Comparison of ENCODE assay signal across 1 cellular context in genomic region chr10:74021248-74022055, GRCh38.
TF ChIP-seq lines count a peak whose summit lies in the region.

No MANE protein-coding gene starts in this region.

TF ChIP-seq in K562, 482 proteins besides CTCF, POLR2A, EP300 and RAD21 (continued from another document and continues in another):
- TF ChIP-seq, protein P1, sequence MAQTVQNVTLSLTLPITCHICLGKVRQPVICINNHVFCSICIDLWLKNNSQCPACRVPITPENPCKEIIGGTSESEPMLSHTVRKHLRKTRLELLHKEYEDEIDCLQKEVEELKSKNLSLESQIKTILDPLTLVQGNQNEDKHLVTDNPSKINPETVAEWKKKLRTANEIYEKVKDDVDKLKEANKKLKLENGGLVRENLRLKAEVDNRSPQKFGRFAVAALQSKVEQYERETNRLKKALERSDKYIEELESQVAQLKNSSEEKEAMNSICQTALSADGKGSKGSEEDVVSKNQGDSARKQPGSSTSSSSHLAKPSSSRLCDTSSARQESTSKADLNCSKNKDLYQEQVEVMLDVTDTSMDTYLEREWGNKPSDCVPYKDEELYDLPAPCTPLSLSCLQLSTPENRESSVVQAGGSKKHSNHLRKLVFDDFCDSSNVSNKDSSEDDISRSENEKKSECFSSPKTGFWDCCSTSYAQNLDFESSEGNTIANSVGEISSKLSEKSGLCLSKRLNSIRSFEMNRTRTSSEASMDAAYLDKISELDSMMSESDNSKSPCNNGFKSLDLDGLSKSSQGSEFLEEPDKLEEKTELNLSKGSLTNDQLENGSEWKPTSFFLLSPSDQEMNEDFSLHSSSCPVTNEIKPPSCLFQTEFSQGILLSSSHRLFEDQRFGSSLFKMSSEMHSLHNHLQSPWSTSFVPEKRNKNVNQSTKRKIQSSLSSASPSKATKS (CRISPR knock-in tag; IDR thresholded peaks at IDR 0.05), result no peak
- TF ChIP-seq NR2C1 (IDR thresholded peaks at IDR 0.05), result no peak
- peak; percentile 17; the same call in 1 of the 2 replicates for TF ChIP-seq NR2C1 (tag; IDR thresholded peaks at IDR 0.05)
- TF ChIP-seq ZNF507 (tag; conservative IDR thresholded peaks at IDR 0.05), result no peak
- TF ChIP-seq E2F3 (CRISPR knock-in tag; IDR thresholded peaks at IDR 0.05), result no peak
- no peak; the same call in 1 of the 2 replicates for TF ChIP-seq FOXA1 (IDR thresholded peaks at IDR 0.05; ENCODE audit: borderline replicate concordance)
- no peak; the same call in 1 of the 2 replicates for TF ChIP-seq ZZZ3 (IDR thresholded peaks at IDR 0.05)
- peak; percentile 93 for TF ChIP-seq THRAP3 (IDR thresholded peaks at IDR 0.05; ENCODE audit: borderline replicate concordance)
- TF ChIP-seq OTX1 (CRISPR knock-in tag; IDR thresholded peaks at IDR 0.05), result 0 out of 2 replicates have a peak, but pooled peaks have one; percentile 42
- TF ChIP-seq ZNF133 (CRISPR knock-in tag; IDR thresholded peaks at IDR 0.05), result no peak
- TF ChIP-seq, protein P2, sequence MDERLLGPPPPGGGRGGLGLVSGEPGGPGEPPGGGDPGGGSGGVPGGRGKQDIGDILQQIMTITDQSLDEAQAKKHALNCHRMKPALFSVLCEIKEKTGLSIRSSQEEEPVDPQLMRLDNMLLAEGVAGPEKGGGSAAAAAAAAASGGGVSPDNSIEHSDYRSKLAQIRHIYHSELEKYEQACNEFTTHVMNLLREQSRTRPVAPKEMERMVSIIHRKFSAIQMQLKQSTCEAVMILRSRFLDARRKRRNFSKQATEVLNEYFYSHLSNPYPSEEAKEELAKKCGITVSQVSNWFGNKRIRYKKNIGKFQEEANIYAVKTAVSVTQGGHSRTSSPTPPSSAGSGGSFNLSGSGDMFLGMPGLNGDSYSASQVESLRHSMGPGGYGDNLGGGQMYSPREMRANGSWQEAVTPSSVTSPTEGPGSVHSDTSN (CRISPR knock-in tag; IDR thresholded peaks at IDR 0.05; ENCODE audit: low read depth), result no peak
- TF ChIP-seq, protein P2 (tag; conservative IDR thresholded peaks at IDR 0.05; ENCODE audit: low read depth), result peak; percentile 94
- TF ChIP-seq EP400 (IDR thresholded peaks at IDR 0.05), result peak; percentile 75
- no peak for TF ChIP-seq SIN3A (IDR thresholded peaks at IDR 0.05; ENCODE audit: borderline replicate concordance in 2 of 2, control insufficient read depth in 1 of 2, low read depth in 2 of 2, low read length in 2 of 2)
- TF ChIP-seq, protein P3, sequence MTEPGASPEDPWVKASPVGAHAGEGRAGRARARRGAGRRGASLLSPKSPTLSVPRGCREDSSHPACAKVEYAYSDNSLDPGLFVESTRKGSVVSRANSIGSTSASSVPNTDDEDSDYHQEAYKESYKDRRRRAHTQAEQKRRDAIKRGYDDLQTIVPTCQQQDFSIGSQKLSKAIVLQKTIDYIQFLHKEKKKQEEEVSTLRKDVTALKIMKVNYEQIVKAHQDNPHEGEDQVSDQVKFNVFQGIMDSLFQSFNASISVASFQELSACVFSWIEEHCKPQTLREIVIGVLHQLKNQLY (CRISPR knock-in tag; conservative IDR thresholded peaks at IDR 0.05), result no peak
- no peak for TF ChIP-seq E2F6 (IDR thresholded peaks at IDR 0.05; ENCODE audit: borderline replicate concordance in 1 of 2, extremely low read depth in 1 of 2, insufficient read depth in 1 of 2, insufficient read length in 1 of 2, low read depth in 1 of 2, low read length in 1 of 2, poor library complexity in 1 of 2, severe bottlenecking in 1 of 2)
- no peak for TF ChIP-seq DIDO1 (tag; IDR thresholded peaks at IDR 0.05; ENCODE audit: low read depth)
- no peak for TF ChIP-seq HNRNPK (IDR thresholded peaks at IDR 0.05; ENCODE audit: low read depth, low read length, poor library complexity, severe bottlenecking)
- no peak for TF ChIP-seq ESRRB (CRISPR knock-in tag; IDR thresholded peaks at IDR 0.05; ENCODE audit: borderline replicate concordance)
- TF ChIP-seq RBM34 (IDR thresholded peaks at IDR 0.05; ENCODE audit: borderline replicate concordance, insufficient read depth, low read length), result no peak
- TF ChIP-seq NFYB (IDR thresholded peaks at IDR 0.05; ENCODE audit: extremely low read depth, insufficient read length), result no peak
- no peak for TF ChIP-seq ERF (CRISPR knock-in tag; IDR thresholded peaks at IDR 0.05)
- TF ChIP-seq ETV5 (CRISPR knock-in tag; IDR thresholded peaks at IDR 0.05; ENCODE audit: low read depth), result no peak
- no peak for TF ChIP-seq SP2 (IDR thresholded peaks at IDR 0.05; ENCODE audit: extremely low read depth, low read depth, low read length, poor library complexity, severe bottlenecking)
- peak; percentile 97 for TF ChIP-seq MEIS2 (IDR thresholded peaks at IDR 0.05; ENCODE audit: partially characterized antibody)
- TF ChIP-seq KLF6 (CRISPR knock-in tag; IDR thresholded peaks at IDR 0.05; ENCODE audit: borderline replicate concordance), result no peak
- TF ChIP-seq, protein P4, sequence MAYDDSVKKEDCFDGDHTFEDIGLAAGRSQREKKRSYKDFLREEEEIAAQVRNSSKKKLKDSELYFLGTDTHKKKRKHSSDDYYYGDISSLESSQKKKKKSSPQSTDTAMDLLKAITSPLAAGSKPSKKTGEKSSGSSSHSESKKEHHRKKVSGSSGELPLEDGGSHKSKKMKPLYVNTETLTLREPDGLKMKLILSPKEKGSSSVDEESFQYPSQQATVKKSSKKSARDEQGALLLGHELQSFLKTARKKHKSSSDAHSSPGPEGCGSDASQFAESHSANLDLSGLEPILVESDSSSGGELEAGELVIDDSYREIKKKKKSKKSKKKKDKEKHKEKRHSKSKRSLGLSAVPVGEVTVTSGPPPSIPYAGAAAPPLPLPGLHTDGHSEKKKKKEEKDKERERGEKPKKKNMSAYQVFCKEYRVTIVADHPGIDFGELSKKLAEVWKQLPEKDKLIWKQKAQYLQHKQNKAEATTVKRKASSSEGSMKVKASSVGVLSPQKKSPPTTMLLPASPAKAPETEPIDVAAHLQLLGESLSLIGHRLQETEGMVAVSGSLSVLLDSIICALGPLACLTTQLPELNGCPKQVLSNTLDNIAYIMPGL (CRISPR knock-in tag; IDR thresholded peaks at IDR 0.05), result no peak
- TF ChIP-seq SMAD2 (IDR thresholded peaks at IDR 0.05; ENCODE audit: low read depth, low read length), result no peak
- TF ChIP-seq, protein P5, sequence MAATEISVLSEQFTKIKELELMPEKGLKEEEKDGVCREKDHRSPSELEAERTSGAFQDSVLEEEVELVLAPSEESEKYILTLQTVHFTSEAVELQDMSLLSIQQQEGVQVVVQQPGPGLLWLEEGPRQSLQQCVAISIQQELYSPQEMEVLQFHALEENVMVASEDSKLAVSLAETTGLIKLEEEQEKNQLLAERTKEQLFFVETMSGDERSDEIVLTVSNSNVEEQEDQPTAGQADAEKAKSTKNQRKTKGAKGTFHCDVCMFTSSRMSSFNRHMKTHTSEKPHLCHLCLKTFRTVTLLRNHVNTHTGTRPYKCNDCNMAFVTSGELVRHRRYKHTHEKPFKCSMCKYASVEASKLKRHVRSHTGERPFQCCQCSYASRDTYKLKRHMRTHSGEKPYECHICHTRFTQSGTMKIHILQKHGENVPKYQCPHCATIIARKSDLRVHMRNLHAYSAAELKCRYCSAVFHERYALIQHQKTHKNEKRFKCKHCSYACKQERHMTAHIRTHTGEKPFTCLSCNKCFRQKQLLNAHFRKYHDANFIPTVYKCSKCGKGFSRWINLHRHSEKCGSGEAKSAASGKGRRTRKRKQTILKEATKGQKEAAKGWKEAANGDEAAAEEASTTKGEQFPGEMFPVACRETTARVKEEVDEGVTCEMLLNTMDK (IDR thresholded peaks at IDR 0.05; ENCODE audit: borderline replicate concordance, insufficient read depth, low read depth, low read length, poor library complexity, severe bottlenecking), result no peak
- TF ChIP-seq, protein P6, sequence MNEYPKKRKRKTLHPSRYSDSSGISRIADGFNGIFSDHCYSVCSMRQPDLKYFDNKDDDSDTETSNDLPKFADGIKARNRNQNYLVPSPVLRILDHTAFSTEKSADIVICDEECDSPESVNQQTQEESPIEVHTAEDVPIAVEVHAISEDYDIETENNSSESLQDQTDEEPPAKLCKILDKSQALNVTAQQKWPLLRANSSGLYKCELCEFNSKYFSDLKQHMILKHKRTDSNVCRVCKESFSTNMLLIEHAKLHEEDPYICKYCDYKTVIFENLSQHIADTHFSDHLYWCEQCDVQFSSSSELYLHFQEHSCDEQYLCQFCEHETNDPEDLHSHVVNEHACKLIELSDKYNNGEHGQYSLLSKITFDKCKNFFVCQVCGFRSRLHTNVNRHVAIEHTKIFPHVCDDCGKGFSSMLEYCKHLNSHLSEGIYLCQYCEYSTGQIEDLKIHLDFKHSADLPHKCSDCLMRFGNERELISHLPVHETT (CRISPR knock-in tag; conservative IDR thresholded peaks at IDR 0.05 in 1 of 2, IDR thresholded peaks at IDR 0.05 in 1 of 2), result peak in 1 of 2 experiments; percentile 3; a peak in 1 of 4 replicates
- TF ChIP-seq RB1 (IDR thresholded peaks at IDR 0.05; ENCODE audit: low read depth), result no peak
- peak; percentile 88 for TF ChIP-seq NEUROD1 (IDR thresholded peaks at IDR 0.05; ENCODE audit: borderline replicate concordance, low read depth, low read length, partially characterized antibody)
- TF ChIP-seq MYBL2 (IDR thresholded peaks at IDR 0.05; ENCODE audit: low read depth), result no peak
- TF ChIP-seq MYBL2 (CRISPR knock-in tag; IDR thresholded peaks at IDR 0.05; ENCODE audit: borderline replicate concordance), result no peak
- peak; percentile 87 for TF ChIP-seq FOXP1 (CRISPR knock-in tag; IDR thresholded peaks at IDR 0.05)
- peak; percentile 77; the same call in 1 of the 2 replicates for TF ChIP-seq POLR2H (tag; IDR thresholded peaks at IDR 0.05; ENCODE audit: low read depth)
- TF ChIP-seq MED1 (CRISPR knock-in tag; IDR thresholded peaks at IDR 0.05; ENCODE audit: borderline replicate concordance), result no peak
- no peak for TF ChIP-seq PTRF (tag; IDR thresholded peaks at IDR 0.05)
- TF ChIP-seq ZNF274 (IDR thresholded peaks at IDR 0.05; ENCODE audit: borderline replicate concordance, low read depth, low read length), result no peak
- peak; percentile 99 for TF ChIP-seq ZNF384 (IDR thresholded peaks at IDR 0.05; ENCODE audit: low read depth, low read length)
- TF ChIP-seq, protein P7, sequence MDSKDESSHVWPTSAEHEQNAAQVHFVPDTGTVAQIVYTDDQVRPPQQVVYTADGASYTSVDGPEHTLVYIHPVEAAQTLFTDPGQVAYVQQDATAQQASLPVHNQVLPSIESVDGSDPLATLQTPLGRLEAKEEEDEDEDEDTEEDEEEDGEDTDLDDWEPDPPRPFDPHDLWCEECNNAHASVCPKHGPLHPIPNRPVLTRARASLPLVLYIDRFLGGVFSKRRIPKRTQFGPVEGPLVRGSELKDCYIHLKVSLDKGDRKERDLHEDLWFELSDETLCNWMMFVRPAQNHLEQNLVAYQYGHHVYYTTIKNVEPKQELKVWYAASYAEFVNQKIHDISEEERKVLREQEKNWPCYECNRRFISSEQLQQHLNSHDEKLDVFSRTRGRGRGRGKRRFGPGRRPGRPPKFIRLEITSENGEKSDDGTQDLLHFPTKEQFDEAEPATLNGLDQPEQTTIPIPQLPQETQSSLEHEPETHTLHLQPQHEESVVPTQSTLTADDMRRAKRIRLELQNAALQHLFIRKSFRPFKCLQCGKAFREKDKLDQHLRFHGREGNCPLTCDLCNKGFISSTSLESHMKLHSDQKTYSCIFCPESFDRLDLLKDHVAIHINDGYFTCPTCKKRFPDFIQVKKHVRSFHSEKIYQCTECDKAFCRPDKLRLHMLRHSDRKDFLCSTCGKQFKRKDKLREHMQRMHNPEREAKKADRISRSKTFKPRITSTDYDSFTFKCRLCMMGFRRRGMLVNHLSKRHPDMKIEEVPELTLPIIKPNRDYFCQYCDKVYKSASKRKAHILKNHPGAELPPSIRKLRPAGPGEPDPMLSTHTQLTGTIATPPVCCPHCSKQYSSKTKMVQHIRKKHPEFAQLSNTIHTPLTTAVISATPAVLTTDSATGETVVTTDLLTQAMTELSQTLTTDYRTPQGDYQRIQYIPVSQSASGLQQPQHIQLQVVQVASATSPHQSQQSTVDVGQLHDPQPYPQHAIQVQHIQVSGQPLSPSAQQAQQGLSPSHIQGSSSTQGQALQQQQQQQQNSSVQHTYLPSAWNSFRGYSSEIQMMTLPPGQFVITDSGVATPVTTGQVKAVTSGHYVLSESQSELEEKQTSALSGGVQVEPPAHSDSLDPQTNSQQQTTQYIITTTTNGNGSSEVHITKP (IDR thresholded peaks at IDR 0.05; ENCODE audit: partially characterized antibody), result no peak
- peak; percentile 99 for TF ChIP-seq SMARCE1 (IDR thresholded peaks at IDR 0.05)
- no peak for TF ChIP-seq EGR1 (conservative IDR thresholded peaks at IDR 0.05)
- TF ChIP-seq SRSF9 (IDR thresholded peaks at IDR 0.05; ENCODE audit: borderline replicate concordance, low read depth, low read length), result no peak
- TF ChIP-seq ZNF3 (CRISPR knock-in tag; IDR thresholded peaks at IDR 0.05), result no peak
- TF ChIP-seq NFIX (CRISPR knock-in tag; IDR thresholded peaks at IDR 0.05; ENCODE audit: low read depth), result no peak
- no peak; the same call in 1 of the 2 replicates for TF ChIP-seq KLF16 (IDR thresholded peaks at IDR 0.05)
- no peak for TF ChIP-seq SIRT6 (IDR thresholded peaks at IDR 0.05; ENCODE audit: low read depth, low read length)
- 0 out of 2 replicates have a peak, but pooled peaks have one; percentile 24 for TF ChIP-seq GABPB1 (CRISPR knock-in tag; IDR thresholded peaks at IDR 0.05)
- TF ChIP-seq GATAD2A (IDR thresholded peaks at IDR 0.05), result peak; percentile 45; the same call in 1 of the 2 replicates
- TF ChIP-seq CBX8 (IDR thresholded peaks at IDR 0.05; ENCODE audit: borderline replicate concordance, extremely low read depth, low read depth, low read length, poor library complexity, severe bottlenecking), result no peak
- no peak for TF ChIP-seq SREBF2 (CRISPR knock-in tag; IDR thresholded peaks at IDR 0.05)
- TF ChIP-seq, protein P8, sequence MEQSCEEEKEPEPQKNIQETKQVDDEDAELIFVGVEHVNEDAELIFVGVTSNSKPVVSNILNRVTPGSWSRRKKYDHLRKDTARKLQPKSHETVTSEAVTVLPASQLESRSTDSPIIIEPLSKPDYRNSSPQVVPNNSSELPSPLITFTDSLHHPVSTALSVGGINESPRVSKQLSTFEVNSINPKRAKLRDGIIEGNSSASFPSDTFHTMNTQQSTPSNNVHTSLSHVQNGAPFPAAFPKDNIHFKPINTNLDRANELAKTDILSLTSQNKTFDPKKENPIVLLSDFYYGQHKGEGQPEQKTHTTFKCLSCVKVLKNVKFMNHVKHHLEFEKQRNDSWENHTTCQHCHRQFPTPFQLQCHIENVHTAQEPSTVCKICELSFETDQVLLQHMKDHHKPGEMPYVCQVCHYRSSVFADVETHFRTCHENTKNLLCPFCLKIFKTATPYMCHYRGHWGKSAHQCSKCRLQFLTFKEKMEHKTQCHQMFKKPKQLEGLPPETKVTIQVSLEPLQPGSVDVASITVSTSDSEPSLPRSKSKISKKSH (CRISPR knock-in tag; IDR thresholded peaks at IDR 0.05), result no peak
- no peak for TF ChIP-seq PTBP1 (IDR thresholded peaks at IDR 0.05; ENCODE audit: low read depth, low read length)
